In the genomic region with DNA sequence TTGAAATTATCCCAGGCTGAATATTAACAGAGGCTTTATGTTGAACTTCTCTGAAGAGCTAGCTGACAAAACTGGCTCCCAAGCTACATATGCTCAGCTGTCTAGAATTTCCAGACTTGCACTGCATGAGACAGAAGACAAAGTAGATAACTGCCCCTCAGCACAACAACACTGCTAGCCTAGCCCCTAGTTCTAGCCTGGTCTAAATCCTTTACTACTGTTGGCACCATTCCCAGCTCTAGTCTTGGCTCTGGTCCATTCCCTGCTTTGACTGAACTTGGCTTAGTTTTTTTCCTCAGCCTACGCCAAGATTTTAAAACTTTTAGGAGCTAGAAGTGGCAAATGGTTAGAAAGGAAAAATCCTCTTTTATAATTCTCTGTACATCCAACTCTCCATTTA, we compare ENCODE assay signal across 9 cellular contexts. TPM values are rescaled to one million over a fixed set of nuclear protein-coding genes. Genes with fewer than 3 reads are reported as not detected.
DNase-seq lines count a peak whose midpoint lies in the region; ATAC-seq and TF ChIP-seq lines count a peak whose summit lies in the region.
"Had no signal": no experiment of that assay in that cellular context is flagged by ENCODE, and none has a peak within 500 bp of the region (broad histone marks: within the 10 kb centered on the region; RNA-seq: fewer than 3 reads in every experiment).

No MANE protein-coding gene starts in this region.

- peak; percentile 74 for ATAC-seq in sciatic nerve
- ATAC-seq in HG03520 (IDR thresholded peaks at IDR 0.05; ENCODE audit: unreplicated experiment) = no peak

- no peaks in the 10 kb centered on the region for H3K9me3 Mint-ChIP-seq in activated naive CD8-positive, alpha-beta T cell treated with anti-CD3 and anti-CD28 coated beads for 36 hours

- no peak overlapping the region for H3K27ac Mint-ChIP-seq in activated naive CD8-positive, alpha-beta T cell treated with anti-CD3 and anti-CD28 coated beads for 36 hours

- no peak overlapping the region for H3K4me3 ChIP-seq in fibroblast of the aortic adventitia (ENCODE audit: low read depth, low read length)

- DNase-seq in EH (ENCODE audit: low read depth) (peak; percentile 78), NCI-H82 (lab: John Stamatoyannopoulos, UW) (peak; percentile 80), fibroblast of the aortic adventitia (ENCODE audit: low read depth) (peak; percentile 92), sciatic nerve (ENCODE audit: low spot score) (peak; percentile 87), UCSD-AML1 (lab: John Stamatoyannopoulos, UW; ENCODE audit: unreplicated experiment) (no peak), DMS114 treated with DMSO at 0.1 percent for 48 hours (lab: John Stamatoyannopoulos, UW; ENCODE audit: unreplicated experiment) (no peak)
- DNase-seq in activated naive CD8-positive, alpha-beta T cell treated with anti-CD3 and anti-CD28 coated beads for 36 hours = no peak
- DNase-seq: NCI-H2029 had no signal

- peaks cover 7% of the 10 kb centered on the region for H3K4me1 Mint-ChIP-seq in activated naive CD8-positive, alpha-beta T cell treated with anti-CD3 and anti-CD28 coated beads for 36 hours

- intact Hi-C loops in sciatic nerve (cut with DNase I) = no loop called here

- H3K4me3 Mint-ChIP-seq in activated naive CD8-positive, alpha-beta T cell treated with anti-CD3 and anti-CD28 coated beads for 36 hours = no peak overlapping the region

- H3K36me3 Mint-ChIP-seq in activated naive CD8-positive, alpha-beta T cell treated with anti-CD3 and anti-CD28 coated beads for 36 hours = no peaks in the 10 kb centered on the region

- no peak for TF ChIP-seq CTCF in fibroblast of the aortic adventitia (IDR thresholded peaks at IDR 0.05; ENCODE audit: insufficient read depth, low read length)

- peaks cover 7% of the 10 kb centered on the region for H3K27me3 Mint-ChIP-seq in activated naive CD8-positive, alpha-beta T cell treated with anti-CD3 and anti-CD28 coated beads for 36 hours

RNA-seq across cellular contexts. Expression of a gene that starts 7.6 kb away (rescaled TPM):
- total RNA-seq in fibroblast of the aortic adventitia (ENCODE audit: low replicate concordance) (5.6 and 9.4 TPM in 2 replicates), sciatic nerve (19.6 TPM)
- not detected for total RNA-seq in activated naive CD8-positive, alpha-beta T cell treated with anti-CD3 and anti-CD28 coated beads for 36 hours

RNA-seq across cellular contexts. Expression of a gene that starts 57.9 kb away (rescaled TPM):
- total RNA-seq in fibroblast of the aortic adventitia (ENCODE audit: low replicate concordance) (22.1 and 31.7 TPM in 2 replicates), sciatic nerve (43.2 TPM)
- 10 to 100 TPM; 11.9 to 13.8 TPM for total RNA-seq in activated naive CD8-positive, alpha-beta T cell treated with anti-CD3 and anti-CD28 coated beads for 36 hours

Comparison
In these comparisons a context has a peak if more than half of its experiments do, and no peak if none do; other contexts are left out.
1. DNase-seq: peak in EH (single experiment), NCI-H82 (single experiment), fibroblast of the aortic adventitia (single experiment) and sciatic nerve (single experiment); none in activated naive CD8-positive, alpha-beta T cell treated with anti-CD3 and anti-CD28 coated beads for 36 hours (single experiment), UCSD-AML1 (single experiment) and DMS114 treated with DMSO at 0.1 percent for 48 hours (single experiment).